13 cellular contexts compared by ENCODE assay signal in the genomic region with DNA sequence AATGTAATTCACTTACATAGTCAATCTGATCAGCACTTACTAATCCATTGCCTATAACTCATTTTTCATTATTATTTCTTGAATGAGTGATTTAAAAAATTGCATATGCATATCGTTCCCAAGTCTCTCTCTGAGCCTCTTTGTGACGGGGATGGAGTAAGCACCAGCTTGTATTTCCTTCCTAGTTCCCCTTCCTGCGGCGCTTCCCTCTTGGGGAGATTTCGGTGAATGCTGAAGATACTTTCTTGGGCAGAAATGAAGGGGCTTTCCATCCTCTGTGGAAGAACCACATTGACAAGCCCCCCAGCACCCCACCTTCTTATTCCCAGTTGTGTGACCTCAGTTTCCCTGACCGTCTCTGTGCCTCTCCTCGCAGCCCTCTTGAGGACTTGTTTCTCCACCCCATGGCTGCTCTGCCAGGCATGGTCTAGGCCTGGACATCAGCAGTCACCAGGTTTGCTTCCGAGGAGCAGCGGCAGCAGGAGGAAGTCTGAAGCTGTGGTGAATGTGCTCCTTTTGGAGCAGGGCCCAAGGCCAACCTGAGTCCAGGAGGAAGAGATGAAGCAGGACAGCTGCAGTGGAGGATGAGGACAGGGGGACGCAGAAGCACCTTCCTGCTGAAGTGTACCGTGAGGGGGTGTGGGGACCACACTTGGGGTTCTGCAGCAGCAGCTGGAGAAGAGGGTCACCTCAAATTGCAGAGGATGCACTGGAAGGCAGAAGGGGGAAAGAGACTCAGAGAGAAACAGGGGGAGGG.
A peak's percentile ranks its signal among the peaks of the same experiment; 100 is the strongest.
DNase-seq lines count a peak whose midpoint lies in the region; ATAC-seq and TF ChIP-seq lines count a peak whose summit lies in the region.
"Had no signal": no experiment of that assay in that cellular context is flagged by ENCODE, and none has a peak within 500 bp of the region (broad histone marks: within the 10 kb centered on the region; RNA-seq: fewer than 3 reads in every experiment).

No MANE protein-coding gene starts in this region.

- H3K36me3 Mint-ChIP-seq in central memory CD8-positive, alpha-beta T cell (ENCODE audit: insufficient read depth) = no peaks in the 10 kb centered on the region
- no peaks in the 10 kb centered on the region for H3K36me3 Mint-ChIP-seq in type B pancreatic cell
- H3K36me3 Mint-ChIP-seq in CD8-positive, alpha-beta memory T cell = peaks cover 0 to 2% (median 0%) of the 10 kb centered on the region in 3 donors
- H3K36me3 Mint-ChIP-seq: immature natural killer cell had no signal

- TF ChIP-seq CTCF in heart right ventricle (IDR thresholded peaks at IDR 0.05) (no peak), type B pancreatic cell (conservative IDR thresholded peaks at IDR 0.05) (no peak)

- H3K4me3 Mint-ChIP-seq in central memory CD8-positive, alpha-beta T cell = no peak overlapping the region
- peak overlapping the region; percentile 77 for H3K4me3 Mint-ChIP-seq in type B pancreatic cell
- peak overlapping the region in 1 of 7 donors; percentile 40 for H3K4me3 Mint-ChIP-seq in CD8-positive, alpha-beta memory T cell
- H3K4me3 Mint-ChIP-seq: T-helper 2 cell treated with Interferon-gamma antibody and Interleukin-4, amounts not matched to agents 5 μg/mL and 100 μg/mL, for 36 hours had no signal

- no peaks in the 10 kb centered on the region for H3K27me3 Mint-ChIP-seq in central memory CD8-positive, alpha-beta T cell
- no peaks in the 10 kb centered on the region for H3K27me3 Mint-ChIP-seq in type B pancreatic cell
- H3K27me3 Mint-ChIP-seq in CD8-positive, alpha-beta memory T cell = peaks cover 2 to 4% of the 10 kb centered on the region in 2 donors

- CTCF ChIA-PET in CD8-positive, alpha-beta memory T cell (lab: Charles Lee) = no interaction called here

- H3K27ac ChIP-seq in heart right ventricle (peak overlapping the region in 9 of 10 donors; percentile 22 to 95 (median 84)), muscle layer of duodenum (ENCODE audit: low read length) (peak overlapping the region; percentile 91)
- H3K27ac ChIP-seq in CD8-positive, alpha-beta memory T cell (ENCODE audit: low read depth, low read length) = no peak overlapping the region
- H3K27ac ChIP-seq: RWPE1 had no signal

- no peaks in the 10 kb centered on the region for H3K36me3 ChIP-seq in heart right ventricle
- H3K36me3 ChIP-seq in muscle layer of duodenum (ENCODE audit: control insufficient read depth in 1 of 2, insufficient read depth in 2 of 2, low read length in 2 of 2) = no peaks in the 10 kb centered on the region
- no peaks in the 10 kb centered on the region for H3K36me3 ChIP-seq in CD8-positive, alpha-beta memory T cell (ENCODE audit: insufficient read depth, low read length)

- ATAC-seq in heart right ventricle (no peak), Right ventricle myocardium inferior (no peak), HG03565 (IDR thresholded peaks at IDR 0.05; ENCODE audit: unreplicated experiment) (no peak)
- no peak for ATAC-seq in central memory CD8-positive, alpha-beta T cell (replicated peaks; ENCODE audit: extremely low read depth, poor library complexity, severe bottlenecking)

- H3K4me3 ChIP-seq in heart right ventricle (no peak overlapping the region), muscle layer of duodenum (ENCODE audit: low read depth in 1 of 2, low read length in 2 of 2) (no peak overlapping the region)
- H3K4me3 ChIP-seq in CD8-positive, alpha-beta memory T cell (ENCODE audit: low read length) = no peak overlapping the region
- H3K4me3 ChIP-seq: skin epidermis had no signal

- 64 to 84% methylated on average over 11 of the region's 11 CpGs for WGBS in heart right ventricle, 2 donors

- POLR2A ChIA-PET in CD8-positive, alpha-beta memory T cell (lab: Charles Lee) = no interaction called here

- H3K4me1 ChIP-seq in heart right ventricle = peaks cover 10 to 66% (median 56%) of the 10 kb centered on the region in 9 donors
- H3K4me1 ChIP-seq in muscle layer of duodenum (ENCODE audit: control insufficient read depth in 1 of 2, insufficient read depth in 2 of 2, low read length in 2 of 2) = peaks cover 10 to 26% of the 10 kb centered on the region in 2 donors
- peaks cover under 1% of the 10 kb centered on the region for H3K4me1 ChIP-seq in CD8-positive, alpha-beta memory T cell (ENCODE audit: insufficient read depth, low read length)

- H3K27me3 ChIP-seq in heart right ventricle = no peaks in the 10 kb centered on the region
- no peaks in the 10 kb centered on the region for H3K27me3 ChIP-seq in muscle layer of duodenum (ENCODE audit: low read depth, low read length)
- H3K27me3 ChIP-seq in CD8-positive, alpha-beta memory T cell (ENCODE audit: insufficient read depth, low read length, poor library complexity, severe bottlenecking) = no peaks in the 10 kb centered on the region

- peaks cover 28% of the 10 kb centered on the region for H3K4me1 Mint-ChIP-seq in central memory CD8-positive, alpha-beta T cell
- peaks cover 31% of the 10 kb centered on the region for H3K4me1 Mint-ChIP-seq in type B pancreatic cell (ENCODE audit: unreplicated experiment)
- peaks cover 5 to 21% (median 12%) of the 10 kb centered on the region in 3 donors for H3K4me1 Mint-ChIP-seq in CD8-positive, alpha-beta memory T cell

- H3K9me3 Mint-ChIP-seq in central memory CD8-positive, alpha-beta T cell = no peaks in the 10 kb centered on the region
- no peaks in the 10 kb centered on the region for H3K9me3 Mint-ChIP-seq in type B pancreatic cell
- peaks cover 0 to 4% (median 0%) of the 10 kb centered on the region in 5 donors for H3K9me3 Mint-ChIP-seq in CD8-positive, alpha-beta memory T cell
- H3K9me3 Mint-ChIP-seq: immature natural killer cell had no signal

- intact Hi-C loops in heart right ventricle (cut with DNase I) (loop anchor here in 6 of 10 donors (2.0 to 10.0 kb wide), 6 partner anchors 33 to 188 kb away; partner anchors contain the start of gene IRF2 (in 4 of the 6)), Right ventricle myocardium inferior (cut with DNase I) (no loop called here)

- DNase-seq in heart right ventricle (no peak), Right ventricle myocardium inferior (ENCODE audit: missing footprints) (no peak), type B pancreatic cell (ENCODE audit: extremely low spot score, unreplicated experiment) (no peak), GOT3 (lab: John Stamatoyannopoulos, UW) (no peak)
- DNase-seq in central memory CD8-positive, alpha-beta T cell (ENCODE audit: low spot score in 2 of 2) = no peak
- DNase-seq in CD8-positive, alpha-beta memory T cell = no peak
- DNase-seq: activated CD4-positive, alpha-beta T cell treated with anti-CD3 and anti-CD28 coated beads, Interleukin-2, amount 50 U/mL, for 48 hours; immature natural killer cell had no signal

- peak overlapping the region; percentile 62 for H3K27ac Mint-ChIP-seq in central memory CD8-positive, alpha-beta T cell (ENCODE audit: low read depth)
- peak overlapping the region; percentile 99 for H3K27ac Mint-ChIP-seq in type B pancreatic cell
- H3K27ac Mint-ChIP-seq in CD8-positive, alpha-beta memory T cell = peak overlapping the region in 1 of 8 donors; percentile 62
- H3K27ac Mint-ChIP-seq: T-helper 2 cell treated with Interferon-gamma antibody and Interleukin-4, amounts not matched to agents 5 μg/mL and 100 μg/mL, for 36 hours had no signal

- H3K9me3 ChIP-seq in heart right ventricle = peaks cover 0 to 4% (median 0%) of the 10 kb centered on the region in 11 donors
- H3K9me3 ChIP-seq in muscle layer of duodenum (ENCODE audit: control insufficient read depth in 1 of 2, low read length in 2 of 2) = no peaks in the 10 kb centered on the region
- H3K9me3 ChIP-seq in CD8-positive, alpha-beta memory T cell (ENCODE audit: low read length) = no peaks in the 10 kb centered on the region
